In the genomic region with DNA sequence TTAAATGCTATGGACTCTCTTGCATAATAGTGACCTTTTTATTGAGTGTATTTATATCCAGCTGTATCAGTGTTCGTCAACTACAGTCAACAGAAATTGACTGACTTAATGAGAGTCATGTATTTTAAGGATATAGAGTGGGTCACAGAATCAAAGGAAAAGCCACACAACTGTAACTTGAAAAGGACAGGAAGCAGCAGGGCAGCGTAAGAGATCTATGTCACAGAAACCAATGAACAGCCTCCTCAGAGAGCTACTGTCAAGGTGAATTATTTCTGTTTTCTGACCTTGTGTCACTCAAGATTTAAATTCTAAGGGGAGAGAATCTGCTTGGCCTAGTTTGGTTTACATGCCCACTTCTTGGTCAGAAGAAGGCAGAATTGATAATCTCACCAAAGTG, we compare ENCODE assay signal across 25 cellular contexts.
"Had no signal": no experiment of that assay in that cellular context is flagged by ENCODE, and none has a peak within 500 bp of the region (broad histone marks: within the 10 kb centered on the region; RNA-seq: fewer than 3 reads in every experiment).

No MANE protein-coding gene starts in this region.

- H3K27me3 Mint-ChIP-seq: activated CD4-positive, alpha-beta T cell treated with anti-CD3 and anti-CD28 coated beads, Interleukin-2, amount 10 ng/mL, durations not matched to agents 24 days and 14 days; activated naive CD8-positive, alpha-beta T cell; dendritic cell treated with granulocyte-macrophage colony-stimulating factor and Interleukin-4, amounts not matched to agents 40 ng/mL and 50 ng/mL, for 4 days had no signal

- H3K27ac ChIP-seq: ascending aorta, brain microvascular endothelial cell, coronary artery, dorsolateral prefrontal cortex had no signal

- DNase-seq: activated CD4-positive, alpha-beta memory T cell treated with anti-CD3 and anti-CD28 coated beads for 36 hours; activated CD4-positive, alpha-beta T cell treated with anti-CD3 and anti-CD28 coated beads for 36 hours; activated CD4-positive, alpha-beta T cell treated with anti-CD3 and anti-CD28 coated beads, Interleukin-2, amount 10 ng/mL, durations not matched to agents 24 days and 14 days; activated CD4-positive, CD25-positive, alpha-beta regulatory T cell; activated CD4-positive, CD25-positive, alpha-beta regulatory T cell treated with anti-CD3 and anti-CD28 coated beads, Interleukin-2, amount 50 U/mL, for 72 hours; activated CD8-positive, alpha-beta memory T cell treated with anti-CD3 and anti-CD28 coated beads for 24 hours; activated effector memory CD4-positive, alpha-beta T cell treated with anti-CD3 and anti-CD28 coated beads, Interleukin-2, amount 50 U/mL, for 16 hours; activated naive CD4-positive, alpha-beta T cell treated with anti-CD3 and anti-CD28 coated beads, Interleukin-2, amount 10 ng/mL, durations not matched to agents 7 days and 5 days; activated T-cell treated with anti-CD3 and anti-CD28 coated beads, Interleukin-2, amount 50 U/mL, for 1 hour; activated T-cell treated with anti-CD3 and anti-CD28 coated beads, Interleukin-2, amount 50 U/mL, for 48 hours; brain microvascular endothelial cell; dorsolateral prefrontal cortex; effector memory CD4-positive, alpha-beta T cell; endodermal cell; foreskin fibroblast; head of caudate nucleus; T-helper 2 cell had no signal

- H3K9me3 Mint-ChIP-seq: activated CD4-positive, alpha-beta memory T cell treated with anti-CD3 and anti-CD28 coated beads for 36 hours; activated CD4-positive, alpha-beta T cell treated with anti-CD3 and anti-CD28 coated beads, Interleukin-2, amount 10 ng/mL, durations not matched to agents 24 days and 14 days; activated naive CD4-positive, alpha-beta T cell treated with anti-CD3 and anti-CD28 coated beads, Interleukin-2, amount 10 ng/mL, durations not matched to agents 7 days and 5 days; activated T-helper 1 cell treated with anti-CD3 and anti-CD28 coated beads, Interleukin-12 subunit alpha, Interleukin-12 subunit beta, Interleukin-2, Interleukin-4 antibody, amounts not matched to agents 30 ng/mL and 10 ng/mL and 1 ng/mL, durations not matched to agents 14 hours and 24 hours and 36 hours; activated T-helper 2 cell treated with anti-CD3 and anti-CD28 coated beads, Interferon-gamma antibody, Interleukin-2, Interleukin-4, amounts not matched to agents 10 μg/mL and 5 μg/mL and 100 μg/mL, durations not matched to agents 14 hours and 24 hours and 36 hours; central memory CD8-positive, alpha-beta T cell; dendritic cell treated with granulocyte-macrophage colony-stimulating factor and Interleukin-4, amounts not matched to agents 40 ng/mL and 50 ng/mL, for 4 days had no signal

- H3K27ac Mint-ChIP-seq: activated CD4-positive, alpha-beta memory T cell treated with anti-CD3 and anti-CD28 coated beads for 36 hours; activated CD4-positive, alpha-beta T cell treated with anti-CD3 and anti-CD28 coated beads for 36 hours; activated CD4-positive, alpha-beta T cell treated with anti-CD3 and anti-CD28 coated beads, Interleukin-2, amount 10 ng/mL, durations not matched to agents 24 days and 14 days; activated naive CD4-positive, alpha-beta T cell treated with anti-CD3 and anti-CD28 coated beads, Interleukin-2, amount 10 ng/mL, durations not matched to agents 7 days and 5 days; activated naive CD8-positive, alpha-beta T cell; activated T-helper 1 cell treated with anti-CD3 and anti-CD28 coated beads, Interleukin-12 subunit alpha, Interleukin-12 subunit beta, Interleukin-2, Interleukin-4 antibody, amounts not matched to agents 30 ng/mL and 10 ng/mL and 1 ng/mL, durations not matched to agents 14 hours and 24 hours and 36 hours; activated T-helper 2 cell treated with anti-CD3 and anti-CD28 coated beads, Interferon-gamma antibody, Interleukin-2, Interleukin-4, amounts not matched to agents 10 μg/mL and 5 μg/mL and 100 μg/mL, durations not matched to agents 14 hours and 24 hours and 36 hours; dendritic cell treated with granulocyte-macrophage colony-stimulating factor and Interleukin-4, amounts not matched to agents 40 ng/mL and 50 ng/mL, for 4 days; endodermal cell had no signal

- H3K4me3 ChIP-seq: ascending aorta, coronary artery, dorsolateral prefrontal cortex had no signal

- ATAC-seq: activated CD4-positive, alpha-beta T cell treated with anti-CD3 and anti-CD28 coated beads for 36 hours; esophagus mucosa had no signal

- H3K36me3 Mint-ChIP-seq: activated CD4-positive, alpha-beta memory T cell treated with anti-CD3 and anti-CD28 coated beads for 36 hours; activated naive CD4-positive, alpha-beta T cell treated with anti-CD3 and anti-CD28 coated beads, Interleukin-2, amount 10 ng/mL, durations not matched to agents 7 days and 5 days; activated naive CD8-positive, alpha-beta T cell had no signal

- H3K36me3 ChIP-seq: ascending aorta, brain microvascular endothelial cell had no signal

- H3K9me3 ChIP-seq: ascending aorta had no signal

- H3K27me3 ChIP-seq: ascending aorta, brain microvascular endothelial cell, dorsolateral prefrontal cortex had no signal

- H3K4me3 Mint-ChIP-seq: activated CD4-positive, alpha-beta memory T cell treated with anti-CD3 and anti-CD28 coated beads for 36 hours; activated CD4-positive, alpha-beta T cell treated with anti-CD3 and anti-CD28 coated beads for 36 hours; activated CD4-positive, alpha-beta T cell treated with anti-CD3 and anti-CD28 coated beads, Interleukin-2, amount 10 ng/mL, durations not matched to agents 24 days and 14 days; activated naive CD4-positive, alpha-beta T cell treated with anti-CD3 and anti-CD28 coated beads, Interleukin-2, amount 10 ng/mL, durations not matched to agents 7 days and 5 days; activated naive CD8-positive, alpha-beta T cell; activated T-helper 1 cell treated with anti-CD3 and anti-CD28 coated beads, Interleukin-12 subunit alpha, Interleukin-12 subunit beta, Interleukin-2, Interleukin-4 antibody, amounts not matched to agents 30 ng/mL and 10 ng/mL and 1 ng/mL, durations not matched to agents 14 hours and 24 hours and 36 hours; central memory CD8-positive, alpha-beta T cell; dendritic cell treated with granulocyte-macrophage colony-stimulating factor and Interleukin-4, amounts not matched to agents 40 ng/mL and 50 ng/mL, for 4 days; endodermal cell had no signal

- H3K4me1 ChIP-seq: ascending aorta had no signal

- H3K4me1 Mint-ChIP-seq: activated CD4-positive, alpha-beta T cell treated with anti-CD3 and anti-CD28 coated beads, Interleukin-2, amount 10 ng/mL, durations not matched to agents 24 days and 14 days; central memory CD8-positive, alpha-beta T cell; endodermal cell had no signal
